11 cellular contexts compared by ENCODE assay signal in genomic region chr4:90317785-90318184, GRCh38.
DNase-seq lines count a peak whose midpoint lies in the region; ATAC-seq, FAIRE-seq and TF ChIP-seq lines count a peak whose summit lies in the region.
"Had no signal": no experiment of that assay in that cellular context is flagged by ENCODE, and none has a peak within 500 bp of the region (broad histone marks: within the 10 kb centered on the region; RNA-seq: fewer than 3 reads in every experiment).

No MANE protein-coding gene starts in this region.

- no peaks in the 10 kb centered on the region for H3K4me1 Mint-ChIP-seq in glutamatergic neuron (ENCODE audit: low read depth, unreplicated experiment)

- DNase-seq in AG04449 (ENCODE audit: low read depth, low spot score) (peak; percentile 76), HTR-8/SVneo (ENCODE audit: insufficient read length, low spot score) (peak; percentile 42), brain microvascular endothelial cell (peak; percentile 72), kidney glomerular epithelial cell (lab: John Stamatoyannopoulos, UW) (peak; percentile 88), glutamatergic neuron (no peak), MV-4-11 (lab: John Stamatoyannopoulos, UW) (no peak), spleen (no peak)

- H3K36me3 ChIP-seq in brain microvascular endothelial cell (replicated peaks) (no peaks in the 10 kb centered on the region), spleen (peaks cover 0 to 8% (median 0%) of the 10 kb centered on the region in 6 donors)
- H3K36me3 ChIP-seq: cardiac muscle cell, neutrophil had no signal

- TF ChIP-seq CTCF in AG04449 (IDR thresholded peaks at IDR 0.05; ENCODE audit: insufficient read depth, low read length, missing control alignments) (no peak), brain microvascular endothelial cell (IDR thresholded peaks at IDR 0.05; ENCODE audit: low read depth, low read length, missing control alignments) (no peak), glutamatergic neuron (IDR thresholded peaks at IDR 0.05; ENCODE audit: partially characterized antibody, unreplicated experiment) (no peak), spleen (IDR thresholded peaks at IDR 0.05 in 8 of 11, conservative IDR thresholded peaks at IDR 0.05 in 3 of 11) (no peak)

- H3K4me1 ChIP-seq in spleen = peaks cover 0 to 4% (median 0%) of the 10 kb centered on the region in 6 donors

- intact Hi-C loops in spleen (cut with DNase I; ENCODE audit: low total_unique reads) = no loop called here

- in situ Hi-C loops in brain microvascular endothelial cell (cut with HindIII; ENCODE audit: low pct_ligation_motif_present, low sequenced_read_pairs) = no loop called here

- H3K27ac Mint-ChIP-seq in glutamatergic neuron (ENCODE audit: unreplicated experiment) = no peak overlapping the region

- 0 out of 2 replicates have a peak overlapping the region, but pooled peaks have one; percentile 15 for H3K4me3 ChIP-seq in AG04449 (ENCODE audit: low read depth, low read length)
- H3K4me3 ChIP-seq in brain microvascular endothelial cell (ENCODE audit: low read depth, low read length) = peak overlapping the region; percentile 6
- H3K4me3 ChIP-seq in spleen = no peak overlapping the region
- H3K4me3 ChIP-seq: cardiac muscle cell had no signal

- no peaks in the 10 kb centered on the region for H3K27me3 Mint-ChIP-seq in glutamatergic neuron (ENCODE audit: unreplicated experiment)

- POLR2A ChIA-PET in AG04449 (lab: Yijun Ruan, JAX) = no interaction called here

- no peak for TF ChIP-seq POLR2A in spleen (IDR thresholded peaks at IDR 0.05)

- no peak for ATAC-seq in HG03571 (IDR thresholded peaks at IDR 0.05; ENCODE audit: unreplicated experiment)

- H3K9me3 ChIP-seq in spleen = no peaks in the 10 kb centered on the region
- H3K9me3 ChIP-seq: neutrophil had no signal

- CTCF ChIA-PET in AG04449 (lab: Yijun Ruan, JAX) = no interaction called here

- H3K27me3 ChIP-seq in brain microvascular endothelial cell (replicated peaks) = no peaks in the 10 kb centered on the region
- H3K27me3 ChIP-seq in spleen (replicated peaks in 1 of 7) = no peaks in the 10 kb centered on the region
- H3K27me3 ChIP-seq: cardiac muscle cell, neutrophil had no signal

- 66 to 82% (median 73%) methylated on average over 2 of the region's 2 CpGs for WGBS in spleen, 5 donors

- H3K36me3 Mint-ChIP-seq in glutamatergic neuron (ENCODE audit: unreplicated experiment) = no peaks in the 10 kb centered on the region

- peaks cover 3% of the 10 kb centered on the region for H3K9me3 Mint-ChIP-seq in glutamatergic neuron (ENCODE audit: unreplicated experiment)

- FAIRE-seq in HTR-8/SVneo (lab: Jason Lieb, UNC) = no peak

- H3K4me3 Mint-ChIP-seq in glutamatergic neuron (ENCODE audit: unreplicated experiment) = no peak overlapping the region

- H3K27ac ChIP-seq in brain microvascular endothelial cell (peak overlapping the region; percentile 98), spleen (no peak overlapping the region)
- H3K27ac ChIP-seq: C4-2B, cardiac muscle cell, neutrophil had no signal

Comparison
In these comparisons a context has a peak if more than half of its experiments do, and no peak if none do; other contexts are left out.
1. DNase-seq: peak in AG04449 (single experiment), HTR-8/SVneo (single experiment), brain microvascular endothelial cell (single experiment) and kidney glomerular epithelial cell (single experiment); none in glutamatergic neuron (single experiment), MV-4-11 (single experiment) and spleen (single experiment).
2. H3K4me3 ChIP-seq: peak in AG04449 (single experiment) and brain microvascular endothelial cell (single experiment); none in spleen (0 of 8).